Comparison of ENCODE assay signal across 17 cellular contexts in the genomic region with DNA sequence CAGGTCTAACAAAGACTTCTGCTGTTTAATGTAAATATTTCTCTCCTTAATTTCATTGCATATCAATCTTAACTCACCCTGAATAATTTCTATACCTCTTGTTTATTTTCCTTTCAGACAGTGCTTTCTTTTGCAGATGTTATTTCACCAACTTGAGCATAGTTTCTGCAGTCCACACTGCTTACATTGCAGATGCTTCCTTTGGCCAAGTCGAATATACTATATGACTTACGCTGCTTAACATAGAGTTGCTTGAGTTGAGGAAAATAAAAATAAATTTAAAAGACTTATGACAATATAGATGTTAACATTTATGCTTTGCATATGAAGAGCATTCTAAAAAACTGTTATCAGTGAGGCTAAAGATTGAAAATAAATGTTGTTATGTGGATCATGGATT.
"Had no signal": no experiment of that assay in that cellular context is flagged by ENCODE, and none has a peak within 500 bp of the region (broad histone marks: within the 10 kb centered on the region; RNA-seq: fewer than 3 reads in every experiment).

No MANE protein-coding gene starts in this region.

- H3K36me3 ChIP-seq: left lung, right atrium auricular region, spleen, stomach had no signal

- DNase-seq: activated B cell treated with CpG ODN at 0.5 μM for 24 hours; activated CD4-positive, alpha-beta T cell treated with anti-CD3 and anti-CD28 coated beads for 48 hours; activated CD8-positive, alpha-beta T cell treated with anti-CD3 and anti-CD28 coated beads, Interleukin-2, amount 10 ng/mL, durations not matched to agents 7 days and 5 days; activated naive CD4-positive, alpha-beta T cell; activated naive CD8-positive, alpha-beta T cell treated with anti-CD3 and anti-CD28 coated beads, Interleukin-2, amount 10 ng/mL, durations not matched to agents 7 days and 5 days; anterior cingulate cortex; endodermal cell; erythroblast; left lung; mucosa of descending colon; natural killer cell; nucleus accumbens; spleen; stomach; T-helper 17 cell had no signal

- H3K4me1 Mint-ChIP-seq: natural killer cell had no signal

- H3K27me3 Mint-ChIP-seq: activated B cell treated with CpG ODN at 0.5 μM for 24 hours; activated naive CD8-positive, alpha-beta T cell treated with anti-CD3 and anti-CD28 coated beads, Interleukin-2, amount 10 ng/mL, durations not matched to agents 7 days and 5 days; T-helper 17 cell had no signal

- H3K4me1 ChIP-seq: right atrium auricular region had no signal

- H3K9me3 Mint-ChIP-seq: activated B cell treated with CpG ODN at 0.5 μM for 24 hours; activated T-helper 1 cell treated with anti-CD3 and anti-CD28 coated beads, Interleukin-12 subunit alpha, Interleukin-12 subunit beta, Interleukin-2, Interleukin-4 antibody, amounts not matched to agents 30 ng/mL and 10 ng/mL and 1 ng/mL, durations not matched to agents 14 hours and 24 hours and 36 hours; endodermal cell; natural killer cell had no signal

- H3K27ac ChIP-seq: left lung, right atrium auricular region, spleen, stomach had no signal

- H3K27ac Mint-ChIP-seq: activated B cell treated with CpG ODN at 0.5 μM for 24 hours; activated CD8-positive, alpha-beta T cell treated with anti-CD3 and anti-CD28 coated beads, Interleukin-2, amount 10 ng/mL, durations not matched to agents 7 days and 5 days; activated naive CD8-positive, alpha-beta T cell treated with anti-CD3 and anti-CD28 coated beads, Interleukin-2, amount 10 ng/mL, durations not matched to agents 7 days and 5 days; activated T-helper 1 cell treated with anti-CD3 and anti-CD28 coated beads, Interleukin-12 subunit alpha, Interleukin-12 subunit beta, Interleukin-2, Interleukin-4 antibody, amounts not matched to agents 30 ng/mL and 10 ng/mL and 1 ng/mL, durations not matched to agents 14 hours and 24 hours and 36 hours; endodermal cell; natural killer cell; T-helper 17 cell had no signal

- H3K9me3 ChIP-seq: left lung, mucosa of descending colon, right atrium auricular region, spleen, stomach had no signal

- H3K4me3 Mint-ChIP-seq: activated B cell treated with CpG ODN at 0.5 μM for 24 hours; activated CD8-positive, alpha-beta T cell treated with anti-CD3 and anti-CD28 coated beads, Interleukin-2, amount 10 ng/mL, durations not matched to agents 7 days and 5 days; activated naive CD8-positive, alpha-beta T cell treated with anti-CD3 and anti-CD28 coated beads, Interleukin-2, amount 10 ng/mL, durations not matched to agents 7 days and 5 days; activated T-helper 1 cell treated with anti-CD3 and anti-CD28 coated beads, Interleukin-12 subunit alpha, Interleukin-12 subunit beta, Interleukin-2, Interleukin-4 antibody, amounts not matched to agents 30 ng/mL and 10 ng/mL and 1 ng/mL, durations not matched to agents 14 hours and 24 hours and 36 hours; endodermal cell; natural killer cell; T-helper 17 cell had no signal

- H3K36me3 Mint-ChIP-seq: natural killer cell had no signal

- ATAC-seq: activated CD8-positive, alpha-beta T cell treated with anti-CD3 and anti-CD28 coated beads, Interleukin-2, amount 10 ng/mL, durations not matched to agents 7 days and 5 days; left lung; mucosa of descending colon; natural killer cell; T-helper 17 cell had no signal

- H3K27me3 ChIP-seq: left lung, right atrium auricular region, spleen, stomach had no signal

- H3K4me3 ChIP-seq: left lung, mucosa of descending colon, right atrium auricular region, spleen, stomach had no signal
